ENCODE assay signal across 24 cellular contexts in the genomic region with DNA sequence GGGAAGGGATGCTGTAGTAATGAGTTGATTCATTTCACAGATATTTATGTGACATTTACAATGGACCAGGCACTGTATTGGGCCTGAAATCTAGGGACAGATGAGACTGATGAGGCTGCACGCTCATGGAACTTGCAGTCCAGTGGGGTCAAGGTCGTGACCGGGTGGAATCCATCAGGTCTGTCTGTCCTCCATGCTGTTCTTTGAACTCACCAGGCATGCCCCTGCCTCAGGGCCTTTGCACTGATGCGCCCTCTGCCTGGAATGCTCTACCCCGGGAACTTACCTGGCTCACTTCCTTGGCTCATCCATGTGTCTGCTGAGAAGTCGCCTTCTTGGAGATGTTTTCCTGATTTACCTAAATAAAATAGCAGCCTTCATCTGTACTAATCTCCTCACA.
DNase-seq lines count a peak whose midpoint lies in the region; ATAC-seq, FAIRE-seq and TF ChIP-seq lines count a peak whose summit lies in the region.
"Had no signal": no experiment of that assay in that cellular context is flagged by ENCODE, and none has a peak within 500 bp of the region (broad histone marks: within the 10 kb centered on the region; RNA-seq: fewer than 3 reads in every experiment).

No MANE protein-coding gene starts in this region.

- intact Hi-C loops in vagina (cut with DNase I): no loop called here

- no peak overlapping the region for H3K27ac ChIP-seq in vagina
- H3K27ac ChIP-seq: 22Rv1, BLaER1, C4-2B, GM23248 had no signal

- TF ChIP-seq CTCF in bronchial epithelial cell (IDR thresholded peaks at IDR 0.05; ENCODE audit: insufficient read depth, low read length, severe bottlenecking) (no peak), nephron progenitor cell (IDR thresholded peaks at IDR 0.05) (no peak), vagina (IDR thresholded peaks at IDR 0.05) (no peak)

- H3K36me3 ChIP-seq in bronchial epithelial cell (ENCODE audit: control insufficient read depth, insufficient read depth, low read length) (no peaks in the 10 kb centered on the region), vagina (no peaks in the 10 kb centered on the region)
- H3K36me3 ChIP-seq: BLaER1 had no signal

- TF ChIP-seq POLR2A in vagina (IDR thresholded peaks at IDR 0.05): no peak

- H3K4me3 Mint-ChIP-seq in activated CD8-positive, alpha-beta memory T cell treated with anti-CD3 and anti-CD28 coated beads, Interleukin-2, amount 10 ng/mL, durations not matched to agents 7 days and 5 days: no peak overlapping the region
- H3K4me3 Mint-ChIP-seq in nephron progenitor cell: no peak overlapping the region
- H3K4me3 Mint-ChIP-seq: B cell; CD4-positive, CD25-positive, alpha-beta regulatory T cell; CD8-positive, alpha-beta T cell had no signal

- no peaks in the 10 kb centered on the region for H3K4me1 Mint-ChIP-seq in activated CD8-positive, alpha-beta memory T cell treated with anti-CD3 and anti-CD28 coated beads, Interleukin-2, amount 10 ng/mL, durations not matched to agents 7 days and 5 days
- no peaks in the 10 kb centered on the region for H3K4me1 Mint-ChIP-seq in nephron progenitor cell
- H3K4me1 Mint-ChIP-seq: B cell had no signal

- FAIRE-seq in bronchial epithelial cell (lab: Jason Lieb, UNC): peak; percentile 47
- FAIRE-seq: A204.1, G401.6, GM12892, H1 had no signal

- H3K27me3 ChIP-seq in bronchial epithelial cell (ENCODE audit: control insufficient read depth, insufficient read depth, low read length) (no peaks in the 10 kb centered on the region), vagina (no peaks in the 10 kb centered on the region)
- H3K27me3 ChIP-seq: BLaER1 had no signal

- no peak overlapping the region for H3K27ac Mint-ChIP-seq in activated CD8-positive, alpha-beta memory T cell treated with anti-CD3 and anti-CD28 coated beads, Interleukin-2, amount 10 ng/mL, durations not matched to agents 7 days and 5 days
- no peak overlapping the region for H3K27ac Mint-ChIP-seq in nephron progenitor cell
- H3K27ac Mint-ChIP-seq: B cell; CD8-positive, alpha-beta T cell had no signal

- peaks cover 4% of the 10 kb centered on the region for H3K27me3 Mint-ChIP-seq in activated CD8-positive, alpha-beta memory T cell treated with anti-CD3 and anti-CD28 coated beads, Interleukin-2, amount 10 ng/mL, durations not matched to agents 7 days and 5 days
- peaks cover 17% of the 10 kb centered on the region for H3K27me3 Mint-ChIP-seq in nephron progenitor cell (ENCODE audit: low read depth, poor library complexity)

- H3K36me3 Mint-ChIP-seq in activated CD8-positive, alpha-beta memory T cell treated with anti-CD3 and anti-CD28 coated beads, Interleukin-2, amount 10 ng/mL, durations not matched to agents 7 days and 5 days: peaks cover under 1% of the 10 kb centered on the region
- H3K36me3 Mint-ChIP-seq in nephron progenitor cell (ENCODE audit: low read depth): no peaks in the 10 kb centered on the region
- H3K36me3 Mint-ChIP-seq: CD8-positive, alpha-beta T cell had no signal

- no peaks in the 10 kb centered on the region for H3K4me1 ChIP-seq in vagina
- H3K4me1 ChIP-seq: Caco-2 had no signal

- no peaks in the 10 kb centered on the region for H3K9me3 Mint-ChIP-seq in activated CD8-positive, alpha-beta memory T cell treated with anti-CD3 and anti-CD28 coated beads, Interleukin-2, amount 10 ng/mL, durations not matched to agents 7 days and 5 days (ENCODE audit: low read depth)
- H3K9me3 Mint-ChIP-seq in nephron progenitor cell: no peaks in the 10 kb centered on the region
- H3K9me3 Mint-ChIP-seq: CD8-positive, alpha-beta T cell had no signal

- peak; percentile 15 for DNase-seq in activated CD8-positive, alpha-beta memory T cell treated with anti-CD3 and anti-CD28 coated beads, Interleukin-2, amount 10 ng/mL, durations not matched to agents 7 days and 5 days
- DNase-seq in activated CD8-positive, alpha-beta memory T cell treated with anti-CD3 and anti-CD28 coated beads, Interleukin-2, amount 50 U/mL, for 48 hours: no peak
- DNase-seq in bronchial epithelial cell (ENCODE audit: low read depth): no peak
- DNase-seq in nephron progenitor cell: peak; percentile 8
- peak; percentile 62 to 70 for DNase-seq in vagina (ENCODE audit: extremely low spot score in 2 of 2)
- DNase-seq in HPDE6-E6E7 (ENCODE audit: extremely low spot score): no peak
- no peak for DNase-seq in NCI-H69 (lab: John Stamatoyannopoulos, UW)
- no peak for DNase-seq in T-helper 1 cell
- DNase-seq: Caco-2; CD4-positive, CD25-positive, alpha-beta regulatory T cell; DMS153; DND-41; GM23248; H7; HCEC 1CT had no signal

- no peaks in the 10 kb centered on the region for H3K9me3 ChIP-seq in vagina
- H3K9me3 ChIP-seq: Caco-2 had no signal

- H3K4me3 ChIP-seq in bronchial epithelial cell (ENCODE audit: low read depth, low read length): no peak overlapping the region
- H3K4me3 ChIP-seq in vagina: no peak overlapping the region
- H3K4me3 ChIP-seq: BLaER1, GM23248 had no signal

- ATAC-seq in activated CD8-positive, alpha-beta memory T cell treated with anti-CD3 and anti-CD28 coated beads, Interleukin-2, amount 10 ng/mL, durations not matched to agents 7 days and 5 days: no peak
- ATAC-seq: CD8-positive, alpha-beta T cell had no signal

- CTCF ChIA-PET in activated CD8-positive, alpha-beta memory T cell treated with anti-CD3 and anti-CD28 coated beads, Interleukin-2, amount 10 ng/mL, durations not matched to agents 7 days and 5 days (lab: Charles Lee): no interaction called here

Comparison
In these comparisons a context has a peak if more than half of its experiments do, and no peak if none do; other contexts are left out.
1. DNase-seq: peak in activated CD8-positive, alpha-beta memory T cell treated with anti-CD3 and anti-CD28 coated beads, Interleukin-2, amount 10 ng/mL, durations not matched to agents 7 days and 5 days (single experiment), nephron progenitor cell (single experiment) and vagina (2 of 2); none in activated CD8-positive, alpha-beta memory T cell treated with anti-CD3 and anti-CD28 coated beads, Interleukin-2, amount 50 U/mL, for 48 hours (single experiment), bronchial epithelial cell (single experiment), HPDE6-E6E7 (single experiment), NCI-H69 (single experiment) and T-helper 1 cell (0 of 5).